10 cellular contexts compared by ENCODE assay signal in the genomic region with DNA sequence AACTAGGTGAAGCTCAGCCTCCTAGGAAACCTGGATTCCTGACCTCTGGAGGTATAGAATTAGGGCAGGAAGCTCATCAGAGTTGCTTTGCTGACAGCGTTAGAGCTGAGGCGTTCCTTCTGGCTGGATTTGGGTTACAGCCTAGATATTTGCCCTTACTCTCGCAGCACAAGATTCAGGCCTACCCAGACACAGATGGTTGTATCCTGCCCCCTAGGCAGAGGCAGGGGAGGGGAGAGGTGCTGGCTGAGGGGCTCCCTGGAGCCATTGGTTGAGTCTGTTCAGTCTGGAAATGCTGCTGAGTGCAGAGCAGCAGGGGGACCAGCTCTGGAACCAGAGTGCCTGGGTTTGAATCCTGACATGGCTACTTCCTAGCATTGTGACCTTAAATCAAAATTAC.
DNase-seq lines count a peak whose midpoint lies in the region; ATAC-seq and TF ChIP-seq lines count a peak whose summit lies in the region.
"Had no signal": no experiment of that assay in that cellular context is flagged by ENCODE, and none has a peak within 500 bp of the region (broad histone marks: within the 10 kb centered on the region; RNA-seq: fewer than 3 reads in every experiment).

No MANE protein-coding gene starts in this region.

- H3K36me3 ChIP-seq in Caco-2 (ENCODE audit: control insufficient read depth, insufficient read depth, low read length) (no peaks in the 10 kb centered on the region), gastrocnemius medialis (no peaks in the 10 kb centered on the region)

- POLR2A ChIA-PET in Caco-2 (lab: Charles Lee) = interaction anchor here (0.6 kb wide), 1 partner anchor 22 kb away, joined by 3 read pairs; no protein-coding TSS in a partner anchor
- POLR2A ChIA-PET in WTC11 (lab: Charles Lee) = no interaction called here

- no peaks in the 10 kb centered on the region for H3K27me3 ChIP-seq in Caco-2 (replicated peaks; ENCODE audit: control insufficient read depth, insufficient read depth, low read length)
- no peaks in the 10 kb centered on the region for H3K27me3 ChIP-seq in gastrocnemius medialis

- ATAC-seq in WTC11 (peak; percentile 64), Right ventricle myocardium superior (ENCODE audit: poor library complexity) (peak; percentile 30), gastrocnemius medialis (peak in 1 of 2 donors; percentile 32), HG03469 (IDR thresholded peaks at IDR 0.05; ENCODE audit: unreplicated experiment) (no peak)

- H3K4me1 ChIP-seq in Caco-2 = peaks cover 11% of the 10 kb centered on the region
- H3K4me1 ChIP-seq in gastrocnemius medialis = peaks cover 59 to 73% of the 10 kb centered on the region in 2 donors

- peaks cover 22% of the 10 kb centered on the region for H3K36me3 Mint-ChIP-seq in Caco-2 (ENCODE audit: insufficient read depth, unreplicated experiment)
- H3K36me3 Mint-ChIP-seq in WTC11 = no peaks in the 10 kb centered on the region

- H3K4me3 Mint-ChIP-seq in Caco-2 (ENCODE audit: unreplicated experiment) (no peak overlapping the region), WTC11 (no peak overlapping the region)

- H3K9me3 ChIP-seq in Caco-2 (no peaks in the 10 kb centered on the region), gastrocnemius medialis (no peaks in the 10 kb centered on the region)

- peak overlapping the region; percentile 36 to 65 (median 52) for H3K27ac ChIP-seq in gastrocnemius medialis

- CTCF ChIA-PET in Caco-2 (lab: Charles Lee) (interaction anchor here (0.6 kb wide), 3 partner anchors 26 to 99 kb away, joined by 3 to 6 read pairs (median 5); no protein-coding TSS in a partner anchor), WTC11 (lab: Charles Lee) (interaction anchor here (0.6 to 4.5 kb wide), 6 partner anchors 12 to 205 kb away, joined by 3 to 34 read pairs (median 4); no protein-coding TSS in a partner anchor)

- H3K27ac Mint-ChIP-seq in Caco-2 (ENCODE audit: unreplicated experiment) (peak overlapping the region; percentile 50), WTC11 (no peak overlapping the region)

- H3K27me3 Mint-ChIP-seq in Caco-2 (ENCODE audit: insufficient read depth, unreplicated experiment) = no peaks in the 10 kb centered on the region
- H3K27me3 Mint-ChIP-seq in WTC11 (ENCODE audit: low read depth) = no peaks in the 10 kb centered on the region

- no peaks in the 10 kb centered on the region for H3K9me3 Mint-ChIP-seq in Caco-2 (ENCODE audit: unreplicated experiment)
- H3K9me3 Mint-ChIP-seq in WTC11 = no peaks in the 10 kb centered on the region

- TF ChIP-seq CTCF in Caco-2 (IDR thresholded peaks at IDR 0.05; ENCODE audit: insufficient read depth in 1 of 2, low read depth in 1 of 2, low read length in 1 of 2, severe bottlenecking in 1 of 2, unreplicated experiment in 1 of 2) (no peak), WTC11 (IDR thresholded peaks at IDR 0.05) (no peak), gastrocnemius medialis (IDR thresholded peaks at IDR 0.05 in 4 of 5, conservative IDR thresholded peaks at IDR 0.05 in 1 of 5) (no peak)

- DNase-seq in Caco-2 (no peak), WTC11 (ENCODE audit: low spot score) (no peak), Right ventricle myocardium superior (no peak), gastrocnemius medialis (no peak), ureter (ENCODE audit: low spot score) (no peak), NCI-H1092 treated with DMSO at 0.1 percent for 48 hours (lab: John Stamatoyannopoulos, UW) (no peak), NCI-H2107 treated with DMSO at 0.1 percent for 48 hours (lab: John Stamatoyannopoulos, UW; ENCODE audit: unreplicated experiment) (no peak)
- DNase-seq: amniotic stem cell, NCI-H1105 had no signal

- TF ChIP-seq POLR2A in gastrocnemius medialis (IDR thresholded peaks at IDR 0.05) = no peak

- H3K4me1 Mint-ChIP-seq in Caco-2 (ENCODE audit: low read depth, unreplicated experiment) (peaks cover 8% of the 10 kb centered on the region), WTC11 (peaks cover 9% of the 10 kb centered on the region; the same call in 1 of the 2 replicates)

- in situ Hi-C loops in gastrocnemius medialis (cut with MboI; ENCODE audit: low sequenced_read_pairs in 4 of 4) = no loop called here

- intact Hi-C loops in Caco-2 (cut with micrococcal nuclease; ENCODE audit: unreplicated experiment) = no loop called here
- intact Hi-C loops in Right ventricle myocardium superior (cut with DNase I) = no loop called here
- intact Hi-C loops in gastrocnemius medialis (cut with DNase I; ENCODE audit: low total_unique reads) = loop anchor here (10.0 kb wide), 1 partner anchor 116 kb away; no protein-coding TSS in a partner anchor

- no peak overlapping the region for H3K4me3 ChIP-seq in Caco-2 (ENCODE audit: low read depth, low read length)
- H3K4me3 ChIP-seq in gastrocnemius medialis = no peak overlapping the region

- BruUV-seq in Caco-2 (replicated peaks; lab: Mats Ljungman, UMichigan) = no TSS peak

TF ChIP-seq in WTC11, 78 proteins besides CTCF, POLR2A, EP300 and RAD21:
- TF ChIP-seq ZNF232 (CRISPR knock-in tag; IDR thresholded peaks at IDR 0.05) (no peak), NFATC4 (CRISPR knock-in tag; IDR thresholded peaks at IDR 0.05) (no peak), EMX1 (CRISPR knock-in tag; IDR thresholded peaks at IDR 0.05) (no peak)
- TF ChIP-seq, protein P1, sequence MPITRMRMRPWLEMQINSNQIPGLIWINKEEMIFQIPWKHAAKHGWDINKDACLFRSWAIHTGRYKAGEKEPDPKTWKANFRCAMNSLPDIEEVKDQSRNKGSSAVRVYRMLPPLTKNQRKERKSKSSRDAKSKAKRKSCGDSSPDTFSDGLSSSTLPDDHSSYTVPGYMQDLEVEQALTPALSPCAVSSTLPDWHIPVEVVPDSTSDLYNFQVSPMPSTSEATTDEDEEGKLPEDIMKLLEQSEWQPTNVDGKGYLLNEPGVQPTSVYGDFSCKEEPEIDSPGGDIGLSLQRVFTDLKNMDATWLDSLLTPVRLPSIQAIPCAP (CRISPR knock-in tag; IDR thresholded peaks at IDR 0.05) = no peak
- TF ChIP-seq, protein P2, sequence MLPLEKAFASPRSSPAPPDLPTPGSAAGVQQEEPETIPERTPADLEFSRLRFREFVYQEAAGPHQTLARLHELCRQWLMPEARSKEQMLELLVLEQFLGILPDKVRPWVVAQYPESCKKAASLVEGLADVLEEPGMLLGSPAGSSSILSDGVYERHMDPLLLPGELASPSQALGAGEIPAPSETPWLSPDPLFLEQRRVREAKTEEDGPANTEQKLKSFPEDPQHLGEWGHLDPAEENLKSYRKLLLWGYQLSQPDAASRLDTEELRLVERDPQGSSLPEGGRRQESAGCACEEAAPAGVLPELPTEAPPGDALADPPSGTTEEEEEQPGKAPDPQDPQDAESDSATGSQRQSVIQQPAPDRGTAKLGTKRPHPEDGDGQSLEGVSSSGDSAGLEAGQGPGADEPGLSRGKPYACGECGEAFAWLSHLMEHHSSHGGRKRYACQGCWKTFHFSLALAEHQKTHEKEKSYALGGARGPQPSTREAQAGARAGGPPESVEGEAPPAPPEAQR (CRISPR knock-in tag; IDR thresholded peaks at IDR 0.05) = no peak
- TF ChIP-seq, protein P3, sequence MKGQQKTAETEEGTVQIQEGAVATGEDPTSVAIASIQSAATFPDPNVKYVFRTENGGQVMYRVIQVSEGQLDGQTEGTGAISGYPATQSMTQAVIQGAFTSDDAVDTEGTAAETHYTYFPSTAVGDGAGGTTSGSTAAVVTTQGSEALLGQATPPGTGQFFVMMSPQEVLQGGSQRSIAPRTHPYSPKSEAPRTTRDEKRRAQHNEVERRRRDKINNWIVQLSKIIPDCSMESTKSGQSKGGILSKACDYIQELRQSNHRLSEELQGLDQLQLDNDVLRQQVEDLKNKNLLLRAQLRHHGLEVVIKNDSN (CRISPR knock-in tag; IDR thresholded peaks at IDR 0.05) = no peak
